8 cellular contexts compared by ENCODE assay signal in genomic region chr11:12137938-12138731, GRCh38. TPM values are rescaled to one million over a fixed set of nuclear protein-coding genes. Genes with fewer than 3 reads are reported as not detected.
DNase-seq lines count a peak whose midpoint lies in the region; ATAC-seq and TF ChIP-seq lines count a peak whose summit lies in the region.

No MANE protein-coding gene starts in this region.

- H3K36me3 ChIP-seq in SK-N-SH (replicated peaks in 1 of 2; ENCODE audit: control insufficient read depth in 1 of 2, insufficient read depth in 2 of 2, low read length in 1 of 2): peaks cover 5 to 36% of the 10 kb centered on the region in 2 experiments
- no peaks in the 10 kb centered on the region for H3K36me3 ChIP-seq in gastrocnemius medialis

- WGBS in SK-N-SH (ENCODE audit: low lambda C conversion rate): 55% methylated on average over 10 of the region's 13 CpGs

- TF ChIP-seq CTCF in SK-N-SH (IDR thresholded peaks at IDR 0.05) (0 out of 2 replicates have a peak, but pooled peaks have one; percentile 13), fibroblast of the aortic adventitia (IDR thresholded peaks at IDR 0.05; ENCODE audit: insufficient read depth, low read length) (no peak), gastrocnemius medialis (IDR thresholded peaks at IDR 0.05 in 4 of 5, conservative IDR thresholded peaks at IDR 0.05 in 1 of 5) (no peak)

- peak overlapping the region; percentile 36 for H3K4me2 ChIP-seq in SK-N-SH

- no peaks in the 10 kb centered on the region for H3K9me2 ChIP-seq in SK-N-SH

- peak in 1 of 2 experiments; percentile 68; a peak in 1 of 4 replicates for TF ChIP-seq EP300 in SK-N-SH (IDR thresholded peaks at IDR 0.05; ENCODE audit: borderline replicate concordance in 1 of 2, low read depth in 1 of 2, low read length in 1 of 2)

- ATAC-seq in gastrocnemius medialis (no peak), GM21526 (IDR thresholded peaks at IDR 0.05; ENCODE audit: low FRiP score, unreplicated experiment) (no peak), HG03432 (IDR thresholded peaks at IDR 0.05; ENCODE audit: unreplicated experiment) (no peak)

- peaks cover 4% of the 10 kb centered on the region; the same call in 1 of the 2 replicates for H4K20me1 ChIP-seq in SK-N-SH (ENCODE audit: insufficient read depth)

- peaks cover 98% of the 10 kb centered on the region for H3K79me2 ChIP-seq in SK-N-SH (ENCODE audit: insufficient read depth)

- no peak overlapping the region for H3K4me3 ChIP-seq in SK-N-SH (ENCODE audit: low read depth in 2 of 2, low read length in 1 of 2)
- H3K4me3 ChIP-seq in fibroblast of the aortic adventitia (ENCODE audit: low read depth, low read length): no peak overlapping the region
- H3K4me3 ChIP-seq in gastrocnemius medialis: no peak overlapping the region

- in situ Hi-C loops in gastrocnemius medialis (cut with MboI; ENCODE audit: low sequenced_read_pairs in 4 of 4): no loop called here

- H3K27me3 ChIP-seq in SK-N-SH (ENCODE audit: insufficient read depth) (no peaks in the 10 kb centered on the region), gastrocnemius medialis (no peaks in the 10 kb centered on the region)

- no peak for TF ChIP-seq RAD21 in SK-N-SH (IDR thresholded peaks at IDR 0.05; ENCODE audit: low read length)

- H3K27ac ChIP-seq in SK-N-SH (ENCODE audit: low read depth in 2 of 2, low read length in 1 of 2) (peak overlapping the region in 1 of 2 experiments; percentile 99; a peak in 2 of 4 replicates), gastrocnemius medialis (peak overlapping the region; percentile 4 to 62 (median 36))

- CTCF ChIA-PET in SK-N-SH (lab: Yijun Ruan, JAX): no interaction called here

- no peak overlapping the region for H2AFZ ChIP-seq in SK-N-SH (ENCODE audit: low read depth)

- TF ChIP-seq POLR2A in gastrocnemius medialis (IDR thresholded peaks at IDR 0.05): no peak

- H3K9me3 ChIP-seq in SK-N-SH (no peaks in the 10 kb centered on the region), gastrocnemius medialis (no peaks in the 10 kb centered on the region)

- H3K4me1 ChIP-seq in SK-N-SH (ENCODE audit: control insufficient read depth in 1 of 2, insufficient read depth in 2 of 2, low read depth in 1 of 2, low read length in 1 of 2) (peaks cover 0 to 39% of the 10 kb centered on the region in 2 experiments; a peak in 3 of 4 replicates), gastrocnemius medialis (no peaks in the 10 kb centered on the region)

- POLR2A ChIA-PET in SK-N-SH (lab: Yijun Ruan, JAX): no interaction called here

- peaks cover 46% of the 10 kb centered on the region for H3F3A ChIP-seq in SK-N-SH (replicated peaks; ENCODE audit: insufficient read depth)

- intact Hi-C loops in gastrocnemius medialis (cut with DNase I; ENCODE audit: low total_unique reads): no loop called here

- peak overlapping the region; percentile 68 for H3K9ac ChIP-seq in SK-N-SH

- DNase-seq in ELF-1 (ENCODE audit: low read depth, low spot score): peak; percentile 32
- peak; percentile 38 for DNase-seq in SK-N-SH
- DNase-seq in fibroblast of the aortic adventitia (ENCODE audit: low read depth): peak; percentile 74
- DNase-seq in gastrocnemius medialis: no peak
- DNase-seq in LoVo (ENCODE audit: low spot score): no peak
- DNase-seq in SKM-1 treated with dmso at 0.1 percent for 144 hours (lab: John Stamatoyannopoulos, UW; ENCODE audit: unreplicated experiment): no peak

TF ChIP-seq in SK-N-SH, 30 proteins besides CTCF, POLR2A, EP300 and RAD21 (continues in another document):
- TF ChIP-seq SMC3 (IDR thresholded peaks at IDR 0.05; ENCODE audit: low read depth, low read length) (no peak), RXRA (IDR thresholded peaks at IDR 0.05; ENCODE audit: borderline replicate concordance, low read depth) (peak; percentile 64), GABPA (IDR thresholded peaks at IDR 0.05; ENCODE audit: low read depth) (no peak), PBX3 (IDR thresholded peaks at IDR 0.05) (peak; percentile 50; the same call in 1 of the 2 replicates), EZH2phosphoT487 (IDR thresholded peaks at IDR 0.05; ENCODE audit: borderline replicate concordance, low read depth) (no peak), MXI1 (IDR thresholded peaks at IDR 0.05; ENCODE audit: low read depth, low read length) (no peak), POLR2AphosphoS5 (IDR thresholded peaks at IDR 0.05; ENCODE audit: low read depth, low read length) (peak; percentile 15; the same call in 1 of the 2 replicates), YY1 (IDR thresholded peaks at IDR 0.05; ENCODE audit: low read depth) (no peak), FOXM1 (IDR thresholded peaks at IDR 0.05; ENCODE audit: low read depth) (0 out of 2 replicates have a peak, but pooled peaks have one; percentile 16), ZBTB33 (IDR thresholded peaks at IDR 0.05; ENCODE audit: borderline replicate concordance, low read depth) (0 out of 2 replicates have a peak, but pooled peaks have one; percentile 16), ELF1 (IDR thresholded peaks at IDR 0.05) (no peak), NFIC (IDR thresholded peaks at IDR 0.05; ENCODE audit: borderline replicate concordance) (peak; percentile 68), CHD2 (IDR thresholded peaks at IDR 0.05; ENCODE audit: low read length, partially characterized antibody) (no peak), TCF12 (IDR thresholded peaks at IDR 0.05) (peak; percentile 67), FOSL2 (IDR thresholded peaks at IDR 0.05; ENCODE audit: borderline replicate concordance, low read depth) (peak; percentile 82), SIN3A (IDR thresholded peaks at IDR 0.05; ENCODE audit: borderline replicate concordance, low read depth, low read length) (peak; percentile 49; the same call in 1 of the 2 replicates), FOXJ3 (CRISPR knock-in tag; IDR thresholded peaks at IDR 0.05) (no peak)
- TF ChIP-seq, protein P1, sequence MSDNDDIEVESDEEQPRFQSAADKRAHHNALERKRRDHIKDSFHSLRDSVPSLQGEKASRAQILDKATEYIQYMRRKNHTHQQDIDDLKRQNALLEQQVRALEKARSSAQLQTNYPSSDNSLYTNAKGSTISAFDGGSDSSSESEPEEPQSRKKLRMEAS (IDR thresholded peaks at IDR 0.05; ENCODE audit: low read depth): peak; percentile 71; the same call in 1 of the 2 replicates
- TF ChIP-seq, protein P2, sequence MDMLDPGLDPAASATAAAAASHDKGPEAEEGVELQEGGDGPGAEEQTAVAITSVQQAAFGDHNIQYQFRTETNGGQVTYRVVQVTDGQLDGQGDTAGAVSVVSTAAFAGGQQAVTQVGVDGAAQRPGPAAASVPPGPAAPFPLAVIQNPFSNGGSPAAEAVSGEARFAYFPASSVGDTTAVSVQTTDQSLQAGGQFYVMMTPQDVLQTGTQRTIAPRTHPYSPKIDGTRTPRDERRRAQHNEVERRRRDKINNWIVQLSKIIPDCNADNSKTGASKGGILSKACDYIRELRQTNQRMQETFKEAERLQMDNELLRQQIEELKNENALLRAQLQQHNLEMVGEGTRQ (IDR thresholded peaks at IDR 0.05; ENCODE audit: borderline replicate concordance, low read depth, low read length): no peak

RNA-seq across cellular contexts. Expression of gene MICAL2, which starts 27.7 kb away (rescaled TPM):
- polyA plus RNA-seq in SK-N-SH (2012; rRNA removed): 54.6 and 67.9 TPM in 2 replicates
- polyA plus RNA-seq in SK-N-SH (2012; cell fraction: cytosol; rRNA removed): 38.0 and 41.1 TPM in 2 replicates
- 76.3 and 84.6 TPM in 2 replicates for polyA plus RNA-seq in SK-N-SH (2012; cell fraction: nucleus; rRNA removed)
- total RNA-seq in fibroblast of the aortic adventitia (ENCODE audit: low replicate concordance) (31.9 and 146 TPM in 2 replicates), gastrocnemius medialis (10 to 100 TPM; 24.7 to 53.7 (median 37.0) TPM)

Comparison
In these comparisons a context has a peak if more than half of its experiments do, and no peak if none do; other contexts are left out.
1. DNase-seq: peak in ELF-1 (single experiment), SK-N-SH (single experiment) and fibroblast of the aortic adventitia (single experiment); none in gastrocnemius medialis (0 of 2), LoVo (single experiment) and SKM-1 treated with dmso at 0.1 percent for 144 hours (single experiment).